In the genomic region with DNA sequence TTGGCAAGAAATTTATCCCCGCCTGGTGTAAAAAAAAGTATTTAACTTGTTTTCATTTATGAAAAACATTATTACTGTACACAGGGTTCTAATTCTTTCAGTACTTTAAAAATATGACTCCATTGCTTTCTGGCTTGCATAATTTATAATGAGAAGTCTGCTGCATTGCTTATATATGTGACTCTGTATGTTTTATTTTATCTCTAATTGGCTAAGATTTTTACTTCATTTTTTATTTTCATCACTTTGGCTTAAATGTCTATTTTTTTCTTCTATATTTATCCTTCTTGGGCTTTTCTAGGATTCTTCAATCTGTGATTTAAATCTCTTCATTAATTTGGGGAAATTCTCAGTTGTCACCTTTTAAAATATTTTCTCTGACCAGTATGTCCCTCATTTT, we compare ENCODE assay signal across 20 cellular contexts.
DNase-seq lines count a peak whose midpoint lies in the region; ATAC-seq and TF ChIP-seq lines count a peak whose summit lies in the region.
"Had no signal": no experiment of that assay in that cellular context is flagged by ENCODE, and none has a peak within 500 bp of the region (broad histone marks: within the 10 kb centered on the region; RNA-seq: fewer than 3 reads in every experiment).

No MANE protein-coding gene starts in this region.

- H3K4ac ChIP-seq in IMR-90 (ENCODE audit: low read depth, low read length), result no peak overlapping the region

- H3K56ac ChIP-seq in IMR-90 (ENCODE audit: extremely low read depth, insufficient read depth, low read length), result no peak overlapping the region

- no peak overlapping the region for H2BK120ac ChIP-seq in IMR-90 (ENCODE audit: low read depth, low read length)

- POLR2A ChIA-PET in IMR-90 (lab: Charles Lee; ENCODE audit: unreplicated experiment) (no interaction called here), OCI-LY7 (lab: Charles Lee) (no interaction called here)

- H4K91ac ChIP-seq in IMR-90 (ENCODE audit: insufficient read depth, low read depth, low read length), result no peak overlapping the region

- no peak overlapping the region for H2BK5ac ChIP-seq in IMR-90 (ENCODE audit: low read depth, low read length, poor library complexity, severe bottlenecking)

- dilution Hi-C loops in IMR-90 (cut with HindIII; ENCODE audit: low sequenced_read_pairs, unreplicated experiment), result no loop called here

- H3K18ac ChIP-seq in IMR-90 (ENCODE audit: low read depth, low read length), result no peak overlapping the region

- H3K9me3 ChIP-seq in IMR-90 (ENCODE audit: control insufficient read depth, insufficient read depth, low read length) (peaks cover 14% of the 10 kb centered on the region), OCI-LY7 (ENCODE audit: low read length) (0 out of 2 replicates have a peak, but pooled peaks cover 5% of the 10 kb centered on the region)

- H2BK20ac ChIP-seq in IMR-90 (ENCODE audit: low read depth, low read length), result no peak overlapping the region

- intact Hi-C loops in IMR-90 (cut with micrococcal nuclease), result no loop called here
- intact Hi-C loops in OCI-LY7 (cut with micrococcal nuclease; ENCODE audit: unreplicated experiment), result no loop called here

- TF ChIP-seq CTCF in IMR-90 (conservative IDR thresholded peaks at IDR 0.05; ENCODE audit: low read depth, low read length) (no peak), fibroblast of mammary gland (conservative IDR thresholded peaks at IDR 0.05; ENCODE audit: control insufficient read depth, insufficient read depth, low read depth, low read length) (no peak), OCI-LY7 (conservative IDR thresholded peaks at IDR 0.05; ENCODE audit: low read length) (no peak)

- H3K27ac ChIP-seq in IMR-90 (ENCODE audit: insufficient read depth, low read length) (no peak overlapping the region), OCI-LY7 (ENCODE audit: low read depth, low read length, poor library complexity, severe bottlenecking) (no peak overlapping the region)
- H3K27ac ChIP-seq: A549, BLaER1 had no signal

- no peaks in the 10 kb centered on the region for H3K79me1 ChIP-seq in IMR-90 (ENCODE audit: low read depth in 1 of 2, low read length in 2 of 2)

- H2AFZ ChIP-seq in IMR-90 (replicated peaks; ENCODE audit: low read length, poor library complexity) (no peak overlapping the region), OCI-LY7 (ENCODE audit: low read length) (no peak overlapping the region)

- no peak overlapping the region for H3K4me2 ChIP-seq in IMR-90 (ENCODE audit: low read depth, low read length)
- no peak overlapping the region for H3K4me2 ChIP-seq in OCI-LY7 (ENCODE audit: low read length)
- H3K4me2 ChIP-seq: A549, BLaER1 had no signal

- H3K79me2 ChIP-seq in OCI-LY7 (ENCODE audit: insufficient read depth, low read depth, low read length), result no peaks in the 10 kb centered on the region

- no peak for TF ChIP-seq RAD21 in IMR-90 (IDR thresholded peaks at IDR 0.05; ENCODE audit: low read length)

- no peak overlapping the region for H2BK15ac ChIP-seq in IMR-90 (ENCODE audit: low read depth, low read length)

- H3K14ac ChIP-seq in IMR-90 (replicated peaks; ENCODE audit: low read depth, low read length), result no peak overlapping the region

- H4K8ac ChIP-seq in IMR-90 (ENCODE audit: low read depth in 2 of 2, low read length in 2 of 2), result no peak overlapping the region

- H2AK5ac ChIP-seq in IMR-90 (ENCODE audit: low read depth, low read length), result no peak overlapping the region

- ATAC-seq in IMR-90 (ENCODE audit: low read depth) (no peak), GM18861 (IDR thresholded peaks at IDR 0.05; ENCODE audit: unreplicated experiment) (no peak)
- ATAC-seq: A549 had no signal

- no peak overlapping the region for H3K4me3 ChIP-seq in IMR-90 (ENCODE audit: insufficient read depth, low read depth, low read length)
- no peak overlapping the region for H3K4me3 ChIP-seq in fibroblast of mammary gland (ENCODE audit: control insufficient read depth, low read depth, low read length)
- H3K4me3 ChIP-seq in OCI-LY7 (ENCODE audit: low read depth, low read length, poor library complexity, severe bottlenecking), result no peak overlapping the region
- H3K4me3 ChIP-seq: A549, BLaER1 had no signal

- H3K9me2 ChIP-seq in OCI-LY7 (ENCODE audit: insufficient read depth, low read length), result no peaks in the 10 kb centered on the region

- no CpG with 5 or more reads among the region's 1 CpG for WGBS in IMR-90 (ENCODE audit: extremely low coverage in 2 of 2, insufficient read length in 1 of 2), 2 experiments

- no peak overlapping the region for H3K9ac ChIP-seq in IMR-90 (ENCODE audit: low read depth, low read length)
- H3K9ac ChIP-seq: BLaER1 had no signal

- H3K9me1 ChIP-seq in IMR-90 (ENCODE audit: insufficient read depth, low read length), result no peaks in the 10 kb centered on the region

- H2AK9ac ChIP-seq in IMR-90 (replicated peaks; ENCODE audit: low read depth, low read length, poor library complexity), result no peak overlapping the region

- H3K4me1 ChIP-seq in IMR-90 (ENCODE audit: control insufficient read depth, insufficient read depth, low read length) (no peaks in the 10 kb centered on the region; the same call in 1 of the 2 replicates), OCI-LY7 (ENCODE audit: insufficient read depth, low read length, poor library complexity, severe bottlenecking) (no peaks in the 10 kb centered on the region)
- H3K4me1 ChIP-seq: A549, BLaER1 had no signal

- H3K27me3 ChIP-seq in IMR-90 (ENCODE audit: control insufficient read depth, insufficient read depth, low read length), result no peaks in the 10 kb centered on the region
- H3K27me3 ChIP-seq: BLaER1 had no signal

- no peak overlapping the region for H3K23ac ChIP-seq in IMR-90 (ENCODE audit: low read depth, low read length)

- DNase-seq in Caki2 (ENCODE audit: low read depth) (peak; percentile 11), IMR-90 (peak; percentile 16), amniotic epithelial cell (ENCODE audit: low read depth) (peak; percentile 38), fibroblast of mammary gland (ENCODE audit: low read depth) (peak; percentile 19), erythroblast (lab: John Stamatoyannopoulos, UW) (no peak), OCI-LY7 (ENCODE audit: low spot score) (no peak)
- no peak for DNase-seq in activated naive CD4-positive, alpha-beta T cell treated with anti-CD3 and anti-CD28 coated beads, Interleukin-2, amount 50 U/mL, for 16 hours
- DNase-seq: CD4-positive, alpha-beta memory T cell; DMS53; EL; H9; MV-4-11; NCI-H1417; NCI-H187; NCI-H2227 treated with DMSO at 0.1 percent for 48 hours; NCI-H524; NCI-H82 had no signal

- H3K36me3 ChIP-seq in IMR-90 (ENCODE audit: control insufficient read depth, insufficient read depth, low read length), result no peaks in the 10 kb centered on the region
- no peaks in the 10 kb centered on the region for H3K36me3 ChIP-seq in OCI-LY7 (ENCODE audit: insufficient read depth, low read length)
- H3K36me3 ChIP-seq: BLaER1 had no signal

- H4K5ac ChIP-seq in IMR-90 (ENCODE audit: low read depth, low read length), result no peak overlapping the region

- TF ChIP-seq POLR2A in IMR-90 (IDR thresholded peaks at IDR 0.05; ENCODE audit: low read depth, low read length), result no peak
- TF ChIP-seq POLR2A in erythroblast (IDR thresholded peaks at IDR 0.05; ENCODE audit: low read length), result no peak

- in situ Hi-C loops in Caki2 (cut with HindIII; ENCODE audit: low pct_unique_long_range_greater_than_20kb, low sequenced_read_pairs), result no loop called here
- in situ Hi-C loops in IMR-90 (cut with MboI; ENCODE audit: low sequenced_read_pairs), result no loop called here

- H4K20me1 ChIP-seq in IMR-90 (ENCODE audit: insufficient read depth, low read length), result no peaks in the 10 kb centered on the region
- H4K20me1 ChIP-seq in OCI-LY7 (ENCODE audit: insufficient read depth, low read length), result no peaks in the 10 kb centered on the region
- H4K20me1 ChIP-seq: BLaER1 had no signal

- CTCF ChIA-PET in IMR-90 (lab: Yijun Ruan, JAX) (no interaction called here), OCI-LY7 (lab: Charles Lee; ENCODE audit: unreplicated experiment) (no interaction called here)

- BruUV-seq in IMR-90 (replicated peaks; lab: Mats Ljungman, UMichigan) (no TSS peak), OCI-LY7 (replicated peaks; lab: Mats Ljungman, UMichigan) (no TSS peak)

TF ChIP-seq in IMR-90, 13 proteins besides CTCF, POLR2A, EP300 and RAD21:
- TF ChIP-seq, protein P1, sequence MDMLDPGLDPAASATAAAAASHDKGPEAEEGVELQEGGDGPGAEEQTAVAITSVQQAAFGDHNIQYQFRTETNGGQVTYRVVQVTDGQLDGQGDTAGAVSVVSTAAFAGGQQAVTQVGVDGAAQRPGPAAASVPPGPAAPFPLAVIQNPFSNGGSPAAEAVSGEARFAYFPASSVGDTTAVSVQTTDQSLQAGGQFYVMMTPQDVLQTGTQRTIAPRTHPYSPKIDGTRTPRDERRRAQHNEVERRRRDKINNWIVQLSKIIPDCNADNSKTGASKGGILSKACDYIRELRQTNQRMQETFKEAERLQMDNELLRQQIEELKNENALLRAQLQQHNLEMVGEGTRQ (IDR thresholded peaks at IDR 0.05; ENCODE audit: low read depth, low read length), result no peak

Comparison
In these comparisons a context has a peak if more than half of its experiments do, and no peak if none do; other contexts are left out.
1. DNase-seq: peak in Caki2 (single experiment), IMR-90 (single experiment), amniotic epithelial cell (single experiment) and fibroblast of mammary gland (single experiment); none in erythroblast (0 of 2), OCI-LY7 (single experiment) and activated naive CD4-positive, alpha-beta T cell treated with anti-CD3 and anti-CD28 coated beads, Interleukin-2, amount 50 U/mL, for 16 hours (single experiment).